2 cellular contexts compared by ENCODE assay signal in genomic region chr2:152716805-152717241, GRCh38.
TF ChIP-seq lines count a peak whose summit lies in the region.

No MANE protein-coding gene starts in this region.

TF ChIP-seq in GM12878, 131 proteins besides CTCF, POLR2A, EP300 and RAD21:
- TF ChIP-seq CBX3 (IDR thresholded peaks at IDR 0.05; ENCODE audit: borderline replicate concordance, low read depth) (no peak), CREB1 (IDR thresholded peaks at IDR 0.05; ENCODE audit: low read depth) (no peak), POLR2AphosphoS2 (IDR thresholded peaks at IDR 0.05; ENCODE audit: low read depth, low read length) (no peak), POU2F2 (IDR thresholded peaks at IDR 0.05; ENCODE audit: borderline replicate concordance, low read depth, low read length) (no peak), EGR1 (IDR thresholded peaks at IDR 0.05; ENCODE audit: borderline replicate concordance in 1 of 2, low read depth in 2 of 2, low read length in 2 of 2) (no peak)

TF ChIP-seq in liver, 16 proteins besides CTCF, POLR2A, EP300 and RAD21:
- TF ChIP-seq ATF3 (IDR thresholded peaks at IDR 0.05) (no peak), YY1 (IDR thresholded peaks at IDR 0.05) (no peak), MAX (IDR thresholded peaks at IDR 0.05) (no peak), REST (IDR thresholded peaks at IDR 0.05) (no peak), NR2F2 (IDR thresholded peaks at IDR 0.05) (no peak), TAF1 (conservative IDR thresholded peaks at IDR 0.05) (no peak), EGR1 (IDR thresholded peaks at IDR 0.05; ENCODE audit: low read depth in 2 of 2) (no peak), HNF4A (conservative IDR thresholded peaks at IDR 0.05) (no peak), FOXA1 (IDR thresholded peaks at IDR 0.05) (no peak), RXRA (IDR thresholded peaks at IDR 0.05) (no peak)
